Comparison of ENCODE assay signal across 8 cellular contexts in genomic region chr9:110256392-110257096, GRCh38. TPM values are rescaled to one million over a fixed set of nuclear protein-coding genes. Genes with fewer than 3 reads are reported as not detected.
DNase-seq lines count a peak whose midpoint lies in the region; ATAC-seq and TF ChIP-seq lines count a peak whose summit lies in the region.

TXN (minus strand) TSS chr9:110256507; CDS start chr9:110256435, 72 bp downstream.

- peaks cover 9% of the 10 kb centered on the region; the same call in 1 of the 2 replicates for H3F3A ChIP-seq in GM23338 (replicated peaks; ENCODE audit: low read depth)

- H3K4me2 ChIP-seq in GM23338, result peak within 1 kb of the TSS; percentile 85

- peak; percentile 90 for DNase-seq in EH (ENCODE audit: low read depth)
- peak; percentile 89 for DNase-seq in GM23338 (ENCODE audit: low spot score)
- peak; percentile 71 to 77 for DNase-seq in Kasumi-1 (lab: John Stamatoyannopoulos, UW)
- DNase-seq in RWPE2 (ENCODE audit: low spot score), result peak; percentile 87
- peak; percentile 82 for DNase-seq in activated T-helper 2 cell treated with anti-CD3 and anti-CD28 coated beads, Interferon-gamma antibody, Interleukin-2, Interleukin-4, amounts not matched to agents 10 μg/mL and 5 μg/mL and 100 μg/mL, durations not matched to agents 14 hours and 24 hours and 36 hours (ENCODE audit: low spot score)
- DNase-seq in fibroblast of peridontal ligament (ENCODE audit: extremely low read depth), result peak; percentile 89

- TF ChIP-seq CTCF in GM23338 (conservative IDR thresholded peaks at IDR 0.05; ENCODE audit: low read depth in 2 of 2), result no peak
- no peak for TF ChIP-seq CTCF in RWPE2 (IDR thresholded peaks at IDR 0.05; ENCODE audit: poor library complexity, severe bottlenecking)
- no peak for TF ChIP-seq CTCF in nephron (IDR thresholded peaks at IDR 0.05; ENCODE audit: unreplicated experiment in 3 of 3)

- H3K4me3 ChIP-seq in GM23338 (peak within 1 kb of the TSS; percentile 91), RWPE2 (ENCODE audit: severe bottlenecking) (peak within 1 kb of the TSS; percentile 66)

- no peaks in the 10 kb centered on the region for H3K36me3 ChIP-seq in GM23338 (ENCODE audit: insufficient read depth)
- peaks cover 25% of the 10 kb centered on the region for H3K36me3 ChIP-seq in RWPE2 (ENCODE audit: low read depth)

- H3K27me3 ChIP-seq in GM23338 (ENCODE audit: insufficient read depth) (no peaks in the 10 kb centered on the region), RWPE2 (ENCODE audit: insufficient read depth, poor library complexity, severe bottlenecking) (no peaks in the 10 kb centered on the region)

- H3K9me3 ChIP-seq in RWPE2 (ENCODE audit: severe bottlenecking), result no peaks in the 10 kb centered on the region

- peaks cover 2% of the 10 kb centered on the region; the same call in 1 of the 3 replicates for H3K9me3 Mint-ChIP-seq in GM23338
- no peaks in the 10 kb centered on the region for H3K9me3 Mint-ChIP-seq in activated T-helper 2 cell treated with anti-CD3 and anti-CD28 coated beads, Interferon-gamma antibody, Interleukin-2, Interleukin-4, amounts not matched to agents 10 μg/mL and 5 μg/mL and 100 μg/mL, durations not matched to agents 14 hours and 24 hours and 36 hours
- H3K9me3 Mint-ChIP-seq in nephron, result no peaks in the 10 kb centered on the region
- H3K9me3 Mint-ChIP-seq in stimulated activated naive CD8-positive, alpha-beta T cell treated with anti-CD3 and anti-CD28 coated beads, Interleukin-15, Interleukin-2, amounts not matched to agents 100 ng/mL and 50 ng/mL, for 24 hours, result no peaks in the 10 kb centered on the region

- H3K4me1 Mint-ChIP-seq in GM23338 (peaks cover 44% of the 10 kb centered on the region), nephron (peaks cover 19% of the 10 kb centered on the region)
- peaks cover 49% of the 10 kb centered on the region for H3K4me1 Mint-ChIP-seq in activated T-helper 2 cell treated with anti-CD3 and anti-CD28 coated beads, Interferon-gamma antibody, Interleukin-2, Interleukin-4, amounts not matched to agents 10 μg/mL and 5 μg/mL and 100 μg/mL, durations not matched to agents 14 hours and 24 hours and 36 hours (ENCODE audit: low read depth)
- H3K4me1 Mint-ChIP-seq in stimulated activated naive CD8-positive, alpha-beta T cell treated with anti-CD3 and anti-CD28 coated beads, Interleukin-15, Interleukin-2, amounts not matched to agents 100 ng/mL and 50 ng/mL, for 24 hours (ENCODE audit: low read depth), result peaks cover 63% of the 10 kb centered on the region

- no peaks in the 10 kb centered on the region for H3K9me2 ChIP-seq in GM23338 (ENCODE audit: insufficient read depth)

- H2AFZ ChIP-seq in GM23338, result peak within 1 kb of the TSS; percentile 94

- H3K27me3 Mint-ChIP-seq in GM23338 (ENCODE audit: insufficient read depth, low read depth, poor library complexity) (peaks cover 19% of the 10 kb centered on the region), nephron (ENCODE audit: low read depth) (no peaks in the 10 kb centered on the region)
- H3K27me3 Mint-ChIP-seq in activated T-helper 2 cell treated with anti-CD3 and anti-CD28 coated beads, Interferon-gamma antibody, Interleukin-2, Interleukin-4, amounts not matched to agents 10 μg/mL and 5 μg/mL and 100 μg/mL, durations not matched to agents 14 hours and 24 hours and 36 hours (ENCODE audit: low read depth), result no peaks in the 10 kb centered on the region
- H3K27me3 Mint-ChIP-seq in stimulated activated naive CD8-positive, alpha-beta T cell treated with anti-CD3 and anti-CD28 coated beads, Interleukin-15, Interleukin-2, amounts not matched to agents 100 ng/mL and 50 ng/mL, for 24 hours, result peaks cover under 1% of the 10 kb centered on the region

- ATAC-seq in GM23338 (peak; percentile 72), RWPE2 (ENCODE audit: low read depth) (peak; percentile 65)

- peaks cover 3% of the 10 kb centered on the region for H3K36me3 Mint-ChIP-seq in GM23338 (ENCODE audit: low read depth)
- peaks cover 43% of the 10 kb centered on the region for H3K36me3 Mint-ChIP-seq in activated T-helper 2 cell treated with anti-CD3 and anti-CD28 coated beads, Interferon-gamma antibody, Interleukin-2, Interleukin-4, amounts not matched to agents 10 μg/mL and 5 μg/mL and 100 μg/mL, durations not matched to agents 14 hours and 24 hours and 36 hours (ENCODE audit: low read depth)
- no peaks in the 10 kb centered on the region for H3K36me3 Mint-ChIP-seq in nephron (ENCODE audit: low read depth)
- H3K36me3 Mint-ChIP-seq in stimulated activated naive CD8-positive, alpha-beta T cell treated with anti-CD3 and anti-CD28 coated beads, Interleukin-15, Interleukin-2, amounts not matched to agents 100 ng/mL and 50 ng/mL, for 24 hours (ENCODE audit: low read depth), result peaks cover 41% of the 10 kb centered on the region

- H3K27ac Mint-ChIP-seq in GM23338, result peak within 1 kb of the TSS; percentile 99
- peak within 1 kb of the TSS; percentile 99 for H3K27ac Mint-ChIP-seq in activated T-helper 2 cell treated with anti-CD3 and anti-CD28 coated beads, Interferon-gamma antibody, Interleukin-2, Interleukin-4, amounts not matched to agents 10 μg/mL and 5 μg/mL and 100 μg/mL, durations not matched to agents 14 hours and 24 hours and 36 hours
- H3K27ac Mint-ChIP-seq in nephron, result peak within 1 kb of the TSS; percentile 71 to 97 (median 92)
- H3K27ac Mint-ChIP-seq in stimulated activated naive CD8-positive, alpha-beta T cell treated with anti-CD3 and anti-CD28 coated beads, Interleukin-15, Interleukin-2, amounts not matched to agents 100 ng/mL and 50 ng/mL, for 24 hours, result peak within 1 kb of the TSS; percentile 100

- intact Hi-C loops in activated T-helper 2 cell treated with anti-CD3 and anti-CD28 coated beads, Interferon-gamma antibody, Interleukin-2, Interleukin-4, amounts not matched to agents 10 μg/mL and 5 μg/mL and 100 μg/mL, durations not matched to agents 14 hours and 24 hours and 36 hours (cut with micrococcal nuclease), result loop anchor here (1.0 to 10.0 kb wide), 10 partner anchors 109 to 1378 kb away; partner anchors contain the start of genes CTNNAL1, DNAJC25, ECPAS and TMEM245

- H3K4me1 ChIP-seq in GM23338 (ENCODE audit: insufficient read depth) (peaks cover 27% of the 10 kb centered on the region), RWPE2 (ENCODE audit: insufficient read depth, poor library complexity, severe bottlenecking) (peaks cover 20% of the 10 kb centered on the region)

- peaks cover 53% of the 10 kb centered on the region for H3K79me2 ChIP-seq in GM23338 (replicated peaks; ENCODE audit: insufficient read depth)

- peak within 1 kb of the TSS; percentile 68; the same call in 1 of the 2 replicates for H3K27ac ChIP-seq in GM23338 (ENCODE audit: low read depth)
- H3K27ac ChIP-seq in RWPE2 (ENCODE audit: poor library complexity, severe bottlenecking), result peak within 1 kb of the TSS; percentile 90

- H3K4me3 Mint-ChIP-seq in GM23338, result peak within 1 kb of the TSS; percentile 98
- peak within 1 kb of the TSS; percentile 95 for H3K4me3 Mint-ChIP-seq in activated T-helper 2 cell treated with anti-CD3 and anti-CD28 coated beads, Interferon-gamma antibody, Interleukin-2, Interleukin-4, amounts not matched to agents 10 μg/mL and 5 μg/mL and 100 μg/mL, durations not matched to agents 14 hours and 24 hours and 36 hours (ENCODE audit: low read depth)
- peak within 1 kb of the TSS; percentile 92 to 99 (median 93) for H3K4me3 Mint-ChIP-seq in nephron
- peak within 1 kb of the TSS; percentile 99 for H3K4me3 Mint-ChIP-seq in stimulated activated naive CD8-positive, alpha-beta T cell treated with anti-CD3 and anti-CD28 coated beads, Interleukin-15, Interleukin-2, amounts not matched to agents 100 ng/mL and 50 ng/mL, for 24 hours

- H4K20me1 ChIP-seq in GM23338 (replicated peaks; ENCODE audit: insufficient read depth), result peaks cover 20% of the 10 kb centered on the region

TF ChIP-seq in GM23338, 12 proteins besides CTCF, POLR2A, EP300 and RAD21:
- TF ChIP-seq POLR2AphosphoS5 (IDR thresholded peaks at IDR 0.05; ENCODE audit: low read depth) (peak; percentile 84), EZH2phosphoT487 (IDR thresholded peaks at IDR 0.05; ENCODE audit: unreplicated experiment) (no peak)

RNA-seq across cellular contexts. Expression of gene TXN, which starts in this region (rescaled TPM):
- 173 and 177 TPM in 2 replicates for total RNA-seq in GM23338 (2014; rRNA removed; shearing (Covaris generic))
- polyA plus RNA-seq in GM23338 (2016; fragmentation: Nextera tagmentation; extraction: Ambion mirVana), result 1,031 and 1,034 TPM in 2 replicates
- total RNA-seq in activated T-helper 2 cell treated with anti-CD3 and anti-CD28 coated beads, Interferon-gamma antibody, Interleukin-2, Interleukin-4, amounts not matched to agents 10 μg/mL and 5 μg/mL and 100 μg/mL, durations not matched to agents 14 hours and 24 hours and 36 hours, result 539 and 551 TPM in 2 replicates

Comparison
In these comparisons a context has a peak if more than half of its experiments do, and no peak if none do; other contexts are left out.
1. Peak in every context shown above with its lines: DNase-seq, ATAC-seq, H3K4me3 ChIP-seq and H3K27ac ChIP-seq.